ENCODE assay signal across 15 cellular contexts in the genomic region with DNA sequence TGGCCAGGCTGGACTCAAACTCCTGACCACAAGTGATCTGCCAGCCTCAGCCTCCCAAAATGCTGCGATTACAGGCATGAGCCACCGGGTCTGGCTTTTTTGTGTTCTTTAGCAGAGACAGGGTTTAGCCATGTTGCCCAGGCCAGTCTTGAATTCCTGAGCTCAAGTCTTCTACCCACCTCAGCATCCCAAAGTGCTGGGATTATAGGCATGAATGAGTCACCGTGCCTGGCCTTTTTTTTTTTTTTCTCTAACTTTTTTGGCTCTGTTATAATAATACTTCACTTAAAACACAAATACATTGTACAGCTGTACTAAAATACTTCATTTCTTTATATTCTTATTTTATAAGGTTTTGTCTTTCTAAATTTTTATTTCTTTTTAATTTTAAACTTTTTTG.
DNase-seq lines count a peak whose midpoint lies in the region; ATAC-seq, FAIRE-seq and TF ChIP-seq lines count a peak whose summit lies in the region.
"Had no signal": no experiment of that assay in that cellular context is flagged by ENCODE, and none has a peak within 500 bp of the region (broad histone marks: within the 10 kb centered on the region; RNA-seq: fewer than 3 reads in every experiment).

No MANE protein-coding gene starts in this region.

- H3K4me3 ChIP-seq in astrocyte (ENCODE audit: insufficient read depth, low read depth, low read length) (no peak overlapping the region), H7 (ENCODE audit: insufficient read depth, low read depth, low read length) (no peak overlapping the region)
- H3K4me3 ChIP-seq: BLaER1 treated with 17β-estradiol and CSF1 and Interleukin-3, amounts not matched to agents 10 nM and 100 nM; K562 had no signal

- no peak for TF ChIP-seq CTCF in astrocyte (IDR thresholded peaks at IDR 0.05; ENCODE audit: insufficient read depth, low read depth, low read length)

- H4K20me1 ChIP-seq in astrocyte (ENCODE audit: insufficient read depth, low read length): no peaks in the 10 kb centered on the region
- H4K20me1 ChIP-seq: BLaER1 treated with 17β-estradiol and CSF1 and Interleukin-3, amounts not matched to agents 10 nM and 100 nM had no signal

- no peaks in the 10 kb centered on the region for H3K27me3 Mint-ChIP-seq in astrocyte (ENCODE audit: low read depth, unreplicated experiment)
- H3K27me3 Mint-ChIP-seq: CD4-positive, CD25-positive, alpha-beta regulatory T cell had no signal

- FAIRE-seq in astrocyte (lab: Jason Lieb, UNC): no peak
- FAIRE-seq: GM12891, GM19239, K562 had no signal

- H3K4me2 ChIP-seq in astrocyte (ENCODE audit: low read length): no peak overlapping the region
- H3K4me2 ChIP-seq: BLaER1 treated with 17β-estradiol and CSF1 and Interleukin-3, amounts not matched to agents 10 nM and 100 nM had no signal

- no peaks in the 10 kb centered on the region for H3K9me3 ChIP-seq in astrocyte (ENCODE audit: insufficient read depth, low read depth, low read length)
- H3K9me3 ChIP-seq: BLaER1 treated with 17β-estradiol and CSF1 and Interleukin-3, amounts not matched to agents 10 nM and 100 nM had no signal

- no peak overlapping the region for H3K27ac ChIP-seq in astrocyte (ENCODE audit: low read depth, low read length)
- H3K27ac ChIP-seq: BLaER1 treated with 17β-estradiol and CSF1 and Interleukin-3, amounts not matched to agents 10 nM and 100 nM had no signal

- DNase-seq in A172 (ENCODE audit: low spot score): peak; percentile 5
- DNase-seq in HT1080 (ENCODE audit: low read depth): peak; percentile 26
- DNase-seq in astrocyte (ENCODE audit: low read depth): peak; percentile 24
- peak; percentile 77 for DNase-seq in islet precursor cell
- DNase-seq in NCI-H1694 treated with DMSO at 0.1 percent for 48 hours (lab: John Stamatoyannopoulos, UW): no peak
- no peak for DNase-seq in H7
- DNase-seq: 8988T; ACHN; CD4-positive, CD25-positive, alpha-beta regulatory T cell had no signal

- no peak overlapping the region for H2AFZ ChIP-seq in astrocyte (ENCODE audit: low read depth, low read length)

- ATAC-seq in HG03354 (IDR thresholded peaks at IDR 0.05; ENCODE audit: poor library complexity, severe bottlenecking, unreplicated experiment): no peak
- no peak for ATAC-seq in GM19023 (IDR thresholded peaks at IDR 0.05; ENCODE audit: unreplicated experiment)
- ATAC-seq: K562 had no signal

- H3K9me3 Mint-ChIP-seq in astrocyte (ENCODE audit: unreplicated experiment): no peaks in the 10 kb centered on the region

- H3K36me3 ChIP-seq in astrocyte (ENCODE audit: insufficient read depth, low read length) (no peaks in the 10 kb centered on the region), H7 (replicated peaks; ENCODE audit: control insufficient read depth, insufficient read depth, low read length) (no peaks in the 10 kb centered on the region)
- H3K36me3 ChIP-seq: BLaER1 treated with 17β-estradiol and CSF1 and Interleukin-3, amounts not matched to agents 10 nM and 100 nM had no signal

- H3K9ac ChIP-seq in astrocyte (ENCODE audit: low read length): no peak overlapping the region
- H3K9ac ChIP-seq: BLaER1 treated with 17β-estradiol and CSF1 and Interleukin-3, amounts not matched to agents 10 nM and 100 nM had no signal

- H3K4me3 Mint-ChIP-seq in astrocyte (ENCODE audit: unreplicated experiment): no peak overlapping the region
- H3K4me3 Mint-ChIP-seq: CD4-positive, CD25-positive, alpha-beta regulatory T cell had no signal

- H3K4me1 Mint-ChIP-seq in astrocyte (ENCODE audit: low read depth, unreplicated experiment): peaks cover 9% of the 10 kb centered on the region
- H3K4me1 Mint-ChIP-seq: CD4-positive, CD25-positive, alpha-beta regulatory T cell had no signal

- no peaks in the 10 kb centered on the region for H3K36me3 Mint-ChIP-seq in astrocyte (ENCODE audit: low read depth, unreplicated experiment)
- H3K36me3 Mint-ChIP-seq: CD4-positive, CD25-positive, alpha-beta regulatory T cell had no signal

- no peak overlapping the region for H3K27ac Mint-ChIP-seq in astrocyte (ENCODE audit: unreplicated experiment)
- H3K27ac Mint-ChIP-seq: CD4-positive, CD25-positive, alpha-beta regulatory T cell had no signal

- H3K27me3 ChIP-seq in astrocyte (ENCODE audit: insufficient read depth, low read length) (no peaks in the 10 kb centered on the region), H7 (ENCODE audit: control insufficient read depth, insufficient read depth, low read length) (no peaks in the 10 kb centered on the region)
- H3K27me3 ChIP-seq: BLaER1 treated with 17β-estradiol and CSF1 and Interleukin-3, amounts not matched to agents 10 nM and 100 nM had no signal

- no peaks in the 10 kb centered on the region for H3K79me2 ChIP-seq in astrocyte (ENCODE audit: insufficient read depth, low read length)

- H3K4me1 ChIP-seq in astrocyte (ENCODE audit: insufficient read depth, low read length): peaks cover 5% of the 10 kb centered on the region
- H3K4me1 ChIP-seq: BLaER1 treated with 17β-estradiol and CSF1 and Interleukin-3, amounts not matched to agents 10 nM and 100 nM had no signal

Comparison
In these comparisons a context has a peak if more than half of its experiments do, and no peak if none do; other contexts are left out.
1. DNase-seq: peak in A172 (single experiment), HT1080 (single experiment), astrocyte (single experiment) and islet precursor cell (single experiment); none in NCI-H1694 treated with DMSO at 0.1 percent for 48 hours (single experiment) and H7 (single experiment).